ENCODE assay signal across 23 cellular contexts in the genomic region with DNA sequence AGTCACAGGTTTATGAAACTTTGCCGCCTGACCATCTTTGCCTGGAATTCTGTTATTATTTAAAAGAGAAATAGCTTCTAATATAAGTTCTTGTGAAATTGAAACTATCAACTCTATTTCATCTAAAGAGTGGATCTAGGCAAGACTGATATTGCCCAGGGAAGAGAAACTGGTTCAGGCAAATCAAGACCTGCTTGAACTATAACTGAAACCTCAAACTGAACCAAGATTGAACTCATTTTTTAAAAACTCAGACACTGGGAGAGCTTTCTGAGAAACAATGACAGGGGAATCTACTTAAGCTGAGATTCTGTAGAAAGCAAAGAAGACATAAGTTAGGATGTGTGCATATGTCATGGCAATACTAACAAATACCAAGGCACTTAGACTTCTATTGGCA.
"Had no signal": no experiment of that assay in that cellular context is flagged by ENCODE, and none has a peak within 500 bp of the region (broad histone marks: within the 10 kb centered on the region; RNA-seq: fewer than 3 reads in every experiment).

No MANE protein-coding gene starts in this region.

- H3K9me3 ChIP-seq: esophagus muscularis mucosa, gastrocnemius medialis, heart right ventricle, left lung, lower lobe of right lung had no signal

- H3K4me1 ChIP-seq: esophagus muscularis mucosa, gastrocnemius medialis, heart right ventricle, left lung, lower lobe of right lung had no signal

- H3K27ac ChIP-seq: coronary artery, dorsolateral prefrontal cortex, esophagus muscularis mucosa, gastrocnemius medialis, heart right ventricle, left lung, lower lobe of right lung had no signal

- H3K4me3 ChIP-seq: coronary artery, dorsolateral prefrontal cortex, esophagus muscularis mucosa, gastrocnemius medialis, heart right ventricle, left lung, lower lobe of right lung had no signal

- H3K27me3 ChIP-seq: dorsolateral prefrontal cortex, esophagus muscularis mucosa, gastrocnemius medialis, heart right ventricle, left lung had no signal

- H3K36me3 ChIP-seq: esophagus muscularis mucosa, gastrocnemius medialis, heart right ventricle, left lung, lower lobe of right lung had no signal

- DNase-seq: dermis blood vessel endothelial cell; dorsolateral prefrontal cortex; effector CD4-positive, alpha-beta T cell; effector memory CD4-positive, alpha-beta T cell; foreskin melanocyte; gastrocnemius medialis; glutamatergic neuron; head of caudate nucleus; heart right ventricle; hippocampal formation; left cardiac atrium; left lung; left ventricle myocardium superior; lower lobe of right lung; mesendoderm; midbrain; naive thymus-derived CD4-positive, alpha-beta T cell had no signal

- ATAC-seq: gastrocnemius medialis; heart right ventricle; left cardiac atrium; left lung; left ventricle myocardium superior; lower lobe of right lung; naive thymus-derived CD4-positive, alpha-beta T cell had no signal

- FAIRE-seq: colon, endothelial cell of umbilical vein, islet of Langerhans, keratinocyte had no signal
